In the genomic region with DNA sequence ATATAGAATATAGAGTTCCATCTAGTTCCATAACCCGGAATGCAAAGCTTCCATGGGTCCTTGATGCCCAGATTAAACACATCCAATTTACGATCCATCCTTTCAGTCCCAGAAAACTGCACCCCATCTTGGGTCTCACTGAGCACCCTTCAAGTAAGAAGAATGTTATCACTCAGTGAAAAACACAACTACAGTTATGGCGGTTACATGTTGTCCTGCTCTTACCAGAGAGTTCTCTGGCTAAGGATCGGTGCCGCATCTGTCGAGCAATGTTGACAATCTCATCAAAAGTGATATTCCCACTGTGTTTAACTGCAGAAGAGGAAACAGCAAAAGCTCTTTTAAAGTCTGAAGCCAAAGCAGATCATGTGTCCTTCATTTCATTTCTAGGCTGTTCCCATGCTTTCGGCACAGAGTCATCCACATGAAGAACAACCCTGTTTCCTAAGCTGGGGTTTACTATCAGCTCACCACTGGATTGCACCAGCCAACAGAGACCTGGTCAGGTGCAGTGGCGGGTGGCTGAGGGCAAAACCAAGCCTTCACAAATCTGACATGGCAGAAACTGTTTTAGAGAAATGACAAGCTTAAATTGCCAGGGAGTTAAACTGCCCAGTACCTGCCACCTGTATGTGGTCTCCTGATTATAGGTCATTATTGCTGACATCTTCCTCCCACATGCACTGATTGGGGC, we compare ENCODE assay signal across 9 cellular contexts. TPM values are rescaled to one million over a fixed set of nuclear protein-coding genes. Genes with fewer than 3 reads are reported as not detected.
DNase-seq lines count a peak whose midpoint lies in the region; ATAC-seq and TF ChIP-seq lines count a peak whose summit lies in the region.
"Had no signal": no experiment of that assay in that cellular context is flagged by ENCODE, and none has a peak within 500 bp of the region (broad histone marks: within the 10 kb centered on the region; RNA-seq: fewer than 3 reads in every experiment).

No MANE protein-coding gene starts in this region.

- H3K27me3 Mint-ChIP-seq in H9 (ENCODE audit: low read depth) (peaks cover 2% of the 10 kb centered on the region), immature natural killer cell (ENCODE audit: low read depth in 3 of 3) (peaks cover 13 to 15% (median 13%) of the 10 kb centered on the region in 3 donors)
- no peaks in the 10 kb centered on the region for H3K27me3 Mint-ChIP-seq in activated T-helper 1 cell treated with anti-CD3 and anti-CD28 coated beads, Interleukin-12 subunit alpha, Interleukin-12 subunit beta, Interleukin-2, Interleukin-4 antibody, amounts not matched to agents 30 ng/mL and 10 ng/mL and 1 ng/mL, durations not matched to agents 14 hours and 24 hours and 36 hours (ENCODE audit: insufficient read depth)

- H3K4me1 ChIP-seq in H9 (ENCODE audit: insufficient read depth, low read length): peaks cover 4% of the 10 kb centered on the region
- peaks cover 11 to 18% of the 10 kb centered on the region in 2 donors for H3K4me1 ChIP-seq in neuronal stem cell (ENCODE audit: control insufficient read depth in 2 of 2, insufficient read depth in 1 of 2, low read depth in 1 of 2, low read length in 2 of 2)
- peaks cover 38 to 46% (median 45%) of the 10 kb centered on the region in 4 donors for H3K4me1 ChIP-seq in esophagus muscularis mucosa

- H3K36me3 ChIP-seq in neuronal stem cell (replicated peaks in 1 of 2; ENCODE audit: control insufficient read depth in 2 of 2, insufficient read depth in 2 of 2, low read length in 2 of 2) (peaks cover 61 to 74% of the 10 kb centered on the region in 2 donors), esophagus muscularis mucosa (peaks cover 41 to 67% (median 63%) of the 10 kb centered on the region in 4 donors)

- TF ChIP-seq CTCF in AG10803 (conservative IDR thresholded peaks at IDR 0.05; ENCODE audit: low read length) (no peak), H9 (conservative IDR thresholded peaks at IDR 0.05) (no peak), esophagus muscularis mucosa (IDR thresholded peaks at IDR 0.05) (no peak)

- H3K4me3 ChIP-seq in AG10803 (ENCODE audit: low read length): peak overlapping the region; percentile 96
- no peak overlapping the region for H3K4me3 ChIP-seq in neuronal stem cell (ENCODE audit: low read length in 2 of 2)
- no peak overlapping the region for H3K4me3 ChIP-seq in esophagus muscularis mucosa

- no peak overlapping the region for H3K14ac ChIP-seq in H9 (ENCODE audit: insufficient read depth, low read length)
- H3K14ac ChIP-seq in neuronal stem cell (ENCODE audit: low read length): no peak overlapping the region

- H3T11ph ChIP-seq in H9 (ENCODE audit: low read length): no peak overlapping the region

- H3K9me3 ChIP-seq in H9 (ENCODE audit: control insufficient read depth, low read depth, low read length): no peaks in the 10 kb centered on the region
- peaks cover 11 to 52% of the 10 kb centered on the region in 2 donors for H3K9me3 ChIP-seq in neuronal stem cell (replicated peaks in 1 of 2; ENCODE audit: control insufficient read depth in 2 of 2, insufficient read depth in 1 of 2, low read depth in 1 of 2, low read length in 2 of 2)
- H3K9me3 ChIP-seq in esophagus muscularis mucosa: no peaks in the 10 kb centered on the region
- H3K9me3 ChIP-seq: ascending aorta had no signal

- ATAC-seq in HG03196 (IDR thresholded peaks at IDR 0.05; ENCODE audit: unreplicated experiment): no peak

- TF ChIP-seq POLR2A in esophagus muscularis mucosa (IDR thresholded peaks at IDR 0.05; ENCODE audit: low read depth): no peak

- no peak for TF ChIP-seq EP300 in esophagus muscularis mucosa (IDR thresholded peaks at IDR 0.05)

- H3K9me3 Mint-ChIP-seq in H9 (peaks cover 0 to 4% of the 10 kb centered on the region in 2 experiments; a peak in 4 of 5 replicates), immature natural killer cell (no peaks in the 10 kb centered on the region)
- H3K9me3 Mint-ChIP-seq in activated T-helper 1 cell treated with anti-CD3 and anti-CD28 coated beads, Interleukin-12 subunit alpha, Interleukin-12 subunit beta, Interleukin-2, Interleukin-4 antibody, amounts not matched to agents 30 ng/mL and 10 ng/mL and 1 ng/mL, durations not matched to agents 14 hours and 24 hours and 36 hours: peaks cover 34% of the 10 kb centered on the region

- no peak overlapping the region for H4K5ac ChIP-seq in H9 (ENCODE audit: insufficient read length, low read depth, low read length)

- no peak overlapping the region for H2BK20ac ChIP-seq in H9 (ENCODE audit: low read depth, low read length, poor library complexity, severe bottlenecking)

- H3K4ac ChIP-seq in H9 (ENCODE audit: low read depth, low read length) (no peak overlapping the region), neuronal stem cell (ENCODE audit: low read length) (no peak overlapping the region)

- H3K27ac ChIP-seq in H9 (ENCODE audit: insufficient read length, low read depth, low read length) (peak overlapping the region; percentile 34), neuronal stem cell (replicated peaks; ENCODE audit: low read length) (no peak overlapping the region), esophagus muscularis mucosa (replicated peaks in 1 of 4) (peak overlapping the region in 1 of 4 donors; percentile 96)
- H3K27ac ChIP-seq: ascending aorta had no signal

- intact Hi-C loops in activated T-helper 1 cell treated with anti-CD3 and anti-CD28 coated beads, Interleukin-12 subunit alpha, Interleukin-12 subunit beta, Interleukin-2, Interleukin-4 antibody, amounts not matched to agents 30 ng/mL and 10 ng/mL and 1 ng/mL, durations not matched to agents 14 hours and 24 hours and 36 hours (cut with micrococcal nuclease): no loop called here
- intact Hi-C loops in esophagus muscularis mucosa (cut with DNase I): no loop called here

- peaks cover 24 to 28% of the 10 kb centered on the region in 2 experiments for H3K4me1 Mint-ChIP-seq in H9
- peaks cover 54% of the 10 kb centered on the region for H3K4me1 Mint-ChIP-seq in activated T-helper 1 cell treated with anti-CD3 and anti-CD28 coated beads, Interleukin-12 subunit alpha, Interleukin-12 subunit beta, Interleukin-2, Interleukin-4 antibody, amounts not matched to agents 30 ng/mL and 10 ng/mL and 1 ng/mL, durations not matched to agents 14 hours and 24 hours and 36 hours (ENCODE audit: low read depth)
- H3K4me1 Mint-ChIP-seq in immature natural killer cell: peaks cover 43 to 51% of the 10 kb centered on the region in 2 donors

- H4K91ac ChIP-seq in H9 (ENCODE audit: insufficient read length, low read depth, low read length) (no peak overlapping the region), neuronal stem cell (ENCODE audit: low read depth, low read length, poor library complexity) (no peak overlapping the region)

- no peak overlapping the region for H2BK120ac ChIP-seq in H9 (ENCODE audit: low read depth, low read length, poor library complexity, severe bottlenecking)
- H2BK120ac ChIP-seq in neuronal stem cell (ENCODE audit: low read depth, low read length): no peak overlapping the region

- no CpG with 5 or more reads among the region's 8 CpGs for WGBS in H9 (ENCODE audit: extremely low coverage, insufficient read length, low lambda C conversion rate)
- WGBS in neuronal stem cell (ENCODE audit: extremely low coverage in 2 of 2, insufficient read length in 2 of 2, insufficient replicate concordance in 1 of 2), 2 donors: no CpG with 5 or more reads among the region's 8 CpGs
- WGBS in esophagus muscularis mucosa: 94% methylated on average over 8 of the region's 8 CpGs

- H3K23me2 ChIP-seq in H9 (ENCODE audit: insufficient read length, low read depth, low read length, poor library complexity, severe bottlenecking): peaks cover 18% of the 10 kb centered on the region

- H3K36me3 Mint-ChIP-seq in H9 (ENCODE audit: insufficient read depth in 1 of 3, low read depth in 3 of 3): peaks cover 66 to 76% (median 71%) of the 10 kb centered on the region in 3 experiments
- H3K36me3 Mint-ChIP-seq in activated T-helper 1 cell treated with anti-CD3 and anti-CD28 coated beads, Interleukin-12 subunit alpha, Interleukin-12 subunit beta, Interleukin-2, Interleukin-4 antibody, amounts not matched to agents 30 ng/mL and 10 ng/mL and 1 ng/mL, durations not matched to agents 14 hours and 24 hours and 36 hours (ENCODE audit: low read depth): peaks cover 73% of the 10 kb centered on the region
- peaks cover 11 to 47% (median 14%) of the 10 kb centered on the region in 3 donors for H3K36me3 Mint-ChIP-seq in immature natural killer cell

- H3K79me1 ChIP-seq in H9 (ENCODE audit: insufficient read depth, low read depth, low read length, poor library complexity, severe bottlenecking) (peaks cover 2% of the 10 kb centered on the region), neuronal stem cell (ENCODE audit: low read depth, low read length) (peaks cover 3% of the 10 kb centered on the region)

- H3K18ac ChIP-seq in H9 (ENCODE audit: insufficient read length, low read depth, low read length) (no peak overlapping the region), neuronal stem cell (ENCODE audit: low read length) (no peak overlapping the region)

- H2BK5ac ChIP-seq in H9 (ENCODE audit: insufficient read length, low read length) (no peak overlapping the region), neuronal stem cell (ENCODE audit: low read length) (no peak overlapping the region)

- H4K20me1 ChIP-seq in H9 (ENCODE audit: control insufficient read depth, insufficient read depth, insufficient read length): no peaks in the 10 kb centered on the region

- H3K9ac ChIP-seq in H9 (ENCODE audit: extremely low read depth, insufficient read length, low read length) (peak overlapping the region; percentile 1), neuronal stem cell (ENCODE audit: low read depth, low read length, poor library complexity) (no peak overlapping the region)

- H3K27me3 ChIP-seq in H9 (ENCODE audit: insufficient read depth, low read length) (no peaks in the 10 kb centered on the region), neuronal stem cell (ENCODE audit: control insufficient read depth in 3 of 3, insufficient read depth in 3 of 3, low read depth in 1 of 3, low read length in 3 of 3) (no peaks in the 10 kb centered on the region), esophagus muscularis mucosa (no peaks in the 10 kb centered on the region)
- H3K27me3 ChIP-seq: ascending aorta had no signal

- H3K56ac ChIP-seq in H9 (ENCODE audit: insufficient read length, low read depth, low read length): no peak overlapping the region

- peak overlapping the region; percentile 96 to 99 for H3K4me3 Mint-ChIP-seq in H9
- H3K4me3 Mint-ChIP-seq in activated T-helper 1 cell treated with anti-CD3 and anti-CD28 coated beads, Interleukin-12 subunit alpha, Interleukin-12 subunit beta, Interleukin-2, Interleukin-4 antibody, amounts not matched to agents 30 ng/mL and 10 ng/mL and 1 ng/mL, durations not matched to agents 14 hours and 24 hours and 36 hours: peak overlapping the region; percentile 92
- peak overlapping the region in 3 of 5 donors; percentile 47 to 63 (median 55) for H3K4me3 Mint-ChIP-seq in immature natural killer cell

- H2BK12ac ChIP-seq in H9 (ENCODE audit: insufficient read length, low read depth, low read length): no peak overlapping the region
- no peak overlapping the region for H2BK12ac ChIP-seq in neuronal stem cell (ENCODE audit: low read length)

- no peak overlapping the region for H2AFZ ChIP-seq in H9 (ENCODE audit: low read length)
- no peak overlapping the region for H2AFZ ChIP-seq in neuronal stem cell (ENCODE audit: low read length)

- H3K27ac Mint-ChIP-seq in H9: peak overlapping the region in 2 of 3 experiments; percentile 98 to 99; a peak in 4 of 7 replicates
- peak overlapping the region; percentile 98 for H3K27ac Mint-ChIP-seq in activated T-helper 1 cell treated with anti-CD3 and anti-CD28 coated beads, Interleukin-12 subunit alpha, Interleukin-12 subunit beta, Interleukin-2, Interleukin-4 antibody, amounts not matched to agents 30 ng/mL and 10 ng/mL and 1 ng/mL, durations not matched to agents 14 hours and 24 hours and 36 hours
- peak overlapping the region; percentile 71 to 96 (median 90) for H3K27ac Mint-ChIP-seq in immature natural killer cell

- no peak overlapping the region for H3K23ac ChIP-seq in H9 (ENCODE audit: insufficient read length, low read depth, low read length)
- H3K23ac ChIP-seq in neuronal stem cell (ENCODE audit: low read depth, low read length, poor library complexity): no peak overlapping the region

- no peak overlapping the region for H2AK5ac ChIP-seq in H9 (ENCODE audit: insufficient read length, low read length)
- no peak overlapping the region for H2AK5ac ChIP-seq in neuronal stem cell (ENCODE audit: low read depth, low read length)

- H3K4me2 ChIP-seq in H9 (ENCODE audit: insufficient read depth, insufficient read length, low read length): peak overlapping the region; percentile 93
- no peak overlapping the region for H3K4me2 ChIP-seq in neuronal stem cell (ENCODE audit: insufficient read depth, low read length, poor library complexity, severe bottlenecking)

- H3K79me2 ChIP-seq in H9 (ENCODE audit: insufficient read depth, low read length): peaks cover 20% of the 10 kb centered on the region; the same call in 1 of the 2 replicates

- H2BK15ac ChIP-seq in H9 (ENCODE audit: low read depth, low read length): no peak overlapping the region
- H2BK15ac ChIP-seq in neuronal stem cell (ENCODE audit: low read length): no peak overlapping the region

- DNase-seq in AG10803 (ENCODE audit: low read depth) (no peak), H9 (no peak), immature natural killer cell (no peak), neuronal stem cell (ENCODE audit: low spot score) (no peak), NCI-H226 (no peak), esophagus muscularis mucosa (ENCODE audit: extremely low spot score) (no peak)
- no peak for DNase-seq in activated T-helper 1 cell treated with anti-CD3 and anti-CD28 coated beads, Interleukin-12 subunit alpha, Interleukin-12 subunit beta, Interleukin-2, Interleukin-4 antibody, amounts not matched to agents 30 ng/mL and 10 ng/mL and 1 ng/mL, durations not matched to agents 14 hours and 24 hours and 36 hours (ENCODE audit: low spot score)

- H4K8ac ChIP-seq in H9 (replicated peaks; ENCODE audit: insufficient read length, low read depth, low read length) (no peak overlapping the region), neuronal stem cell (ENCODE audit: low read depth, low read length) (no peak overlapping the region)

RNA-seq across cellular contexts. Expression of a gene that starts 2.9 kb away (rescaled TPM):
- total RNA-seq in H9 (2021): 1,710 and 1,711 TPM in 2 replicates
- total RNA-seq in activated T-helper 1 cell treated with anti-CD3 and anti-CD28 coated beads, Interleukin-12 subunit alpha, Interleukin-12 subunit beta, Interleukin-2, Interleukin-4 antibody, amounts not matched to agents 30 ng/mL and 10 ng/mL and 1 ng/mL, durations not matched to agents 14 hours and 24 hours and 36 hours: 1,157 and 1,162 TPM in 2 replicates
- 100 to 1,000 TPM; 517 to 724 (median 686) TPM for polyA plus RNA-seq in immature natural killer cell
- polyA plus RNA-seq in neuronal stem cell (2013, experiment 1 of 2): 3,244 TPM
- polyA plus RNA-seq in neuronal stem cell (2013, experiment 2 of 2): 3,233 TPM
- total RNA-seq in esophagus muscularis mucosa: 1,000 to 10,000 TPM in 3 of 4 donors, 100 to 1,000 TPM in 1; 880 to 2,334 (median 1,732) TPM

RNA-seq across cellular contexts. Expression of a gene that starts 3.1 kb away (rescaled TPM):
- 15.0 and 16.2 TPM in 2 replicates for total RNA-seq in H9 (2021)
- 23.8 and 25.8 TPM in 2 replicates for total RNA-seq in activated T-helper 1 cell treated with anti-CD3 and anti-CD28 coated beads, Interleukin-12 subunit alpha, Interleukin-12 subunit beta, Interleukin-2, Interleukin-4 antibody, amounts not matched to agents 30 ng/mL and 10 ng/mL and 1 ng/mL, durations not matched to agents 14 hours and 24 hours and 36 hours
- 1 to 10 TPM; 2.7 to 6.4 (median 4.4) TPM for polyA plus RNA-seq in immature natural killer cell
- polyA plus RNA-seq in neuronal stem cell (2013, experiment 1 of 2): 7.6 TPM
- polyA plus RNA-seq in neuronal stem cell (2013, experiment 2 of 2): 7.2 TPM
- total RNA-seq in esophagus muscularis mucosa: 10 to 100 TPM; 13.6 to 26.2 (median 18.8) TPM

RNA-seq across cellular contexts. Expression of a gene that starts 24.1 kb away (rescaled TPM):
- total RNA-seq in H9 (2021) (11.5 TPM in 2 replicates), esophagus muscularis mucosa (10 to 100 TPM in 3 of 4 donors, 1 to 10 TPM in 1; 8.3 to 12.8 (median 11.2) TPM)
- total RNA-seq in activated T-helper 1 cell treated with anti-CD3 and anti-CD28 coated beads, Interleukin-12 subunit alpha, Interleukin-12 subunit beta, Interleukin-2, Interleukin-4 antibody, amounts not matched to agents 30 ng/mL and 10 ng/mL and 1 ng/mL, durations not matched to agents 14 hours and 24 hours and 36 hours: 21.7 and 23.1 TPM in 2 replicates
- 10 to 100 TPM in 1 of 3 donors, 1 to 10 TPM in 2; 4.0 to 10.9 (median 5.1) TPM for polyA plus RNA-seq in immature natural killer cell
- 3.2 TPM for polyA plus RNA-seq in neuronal stem cell (2013, experiment 1 of 2)
- 3.3 TPM for polyA plus RNA-seq in neuronal stem cell (2013, experiment 2 of 2)

RNA-seq across cellular contexts. Expression of a gene that starts 51.3 kb away (rescaled TPM):
- 38.3 and 38.4 TPM in 2 replicates for total RNA-seq in H9 (2021)
- 10.4 and 11.6 TPM in 2 replicates for total RNA-seq in activated T-helper 1 cell treated with anti-CD3 and anti-CD28 coated beads, Interleukin-12 subunit alpha, Interleukin-12 subunit beta, Interleukin-2, Interleukin-4 antibody, amounts not matched to agents 30 ng/mL and 10 ng/mL and 1 ng/mL, durations not matched to agents 14 hours and 24 hours and 36 hours
- 10 to 100 TPM; 11.2 to 14.5 (median 12.7) TPM for polyA plus RNA-seq in immature natural killer cell
- polyA plus RNA-seq in neuronal stem cell (2013, experiment 1 of 2): 10.9 TPM
- 10.8 TPM for polyA plus RNA-seq in neuronal stem cell (2013, experiment 2 of 2)
- 10 to 100 TPM; 27.0 to 34.5 (median 31.7) TPM for total RNA-seq in esophagus muscularis mucosa
